ENCODE assay signal across 1 cellular context in genomic region chr5:91302958-91303357, GRCh38.
TF ChIP-seq lines count a peak whose summit lies in the region.

No MANE protein-coding gene starts in this region.

TF ChIP-seq in HepG2, 621 proteins besides CTCF, POLR2A, EP300 and RAD21 (continued from another document):
- no peak for TF ChIP-seq NR2C2 (CRISPR knock-in tag; IDR thresholded peaks at IDR 0.05; ENCODE audit: borderline replicate concordance)
- TF ChIP-seq CHD4 (IDR thresholded peaks at IDR 0.05; ENCODE audit: borderline replicate concordance, low read length), result no peak
- TF ChIP-seq ATF5 (CRISPR knock-in tag; IDR thresholded peaks at IDR 0.05; ENCODE audit: low read depth), result no peak
